ENCODE assay signal across 8 cellular contexts in genomic region chr12:89469361-89469760, GRCh38. TPM values are rescaled to one million over a fixed set of nuclear protein-coding genes. Genes with fewer than 3 reads are reported as not detected.
DNase-seq lines count a peak whose midpoint lies in the region; ATAC-seq and TF ChIP-seq lines count a peak whose summit lies in the region.

No MANE protein-coding gene starts in this region.

- no peaks in the 10 kb centered on the region for H3K9me3 Mint-ChIP-seq in activated CD8-positive, alpha-beta T cell treated with anti-CD3 and anti-CD28 coated beads for 36 hours
- no peaks in the 10 kb centered on the region for H3K9me3 Mint-ChIP-seq in natural killer cell treated with Interleukin-12 subunit alpha and Interleukin-12 subunit beta and Interleukin-15 and Interleukin-18, amount 100 ng/mL, for 72 hours

- peak overlapping the region; percentile 62 for H3K4me3 Mint-ChIP-seq in activated CD8-positive, alpha-beta T cell treated with anti-CD3 and anti-CD28 coated beads for 36 hours
- H3K4me3 Mint-ChIP-seq in natural killer cell treated with Interleukin-12 subunit alpha and Interleukin-12 subunit beta and Interleukin-15 and Interleukin-18, amount 100 ng/mL, for 72 hours, result peak overlapping the region; percentile 78

- peaks cover 62% of the 10 kb centered on the region for H3K4me1 Mint-ChIP-seq in activated CD8-positive, alpha-beta T cell treated with anti-CD3 and anti-CD28 coated beads for 36 hours (ENCODE audit: low read depth)
- peaks cover 49 to 68% of the 10 kb centered on the region in 2 donors for H3K4me1 Mint-ChIP-seq in natural killer cell treated with Interleukin-12 subunit alpha and Interleukin-12 subunit beta and Interleukin-15 and Interleukin-18, amount 100 ng/mL, for 72 hours (ENCODE audit: low read depth in 2 of 2)

- TF ChIP-seq CTCF in activated CD8-positive, alpha-beta T cell treated with anti-CD3 and anti-CD28 coated beads for 36 hours (IDR thresholded peaks at IDR 0.05), result no peak

- peak; percentile 39 for ATAC-seq in HG02943 (IDR thresholded peaks at IDR 0.05; ENCODE audit: low read depth, unreplicated experiment)
- ATAC-seq in activated CD8-positive, alpha-beta T cell treated with anti-CD3 and anti-CD28 coated beads for 36 hours, result peak; percentile 41
- ATAC-seq in natural killer cell treated with Interleukin-12 subunit alpha and Interleukin-12 subunit beta and Interleukin-15 and Interleukin-18, amount 100 ng/mL, for 72 hours, result peak; percentile 76 to 85

- POLR2A ChIA-PET in activated CD8-positive, alpha-beta T cell treated with anti-CD3 and anti-CD28 coated beads for 36 hours (lab: Charles Lee), result interaction anchor here (1.4 to 2.5 kb wide), 2 partner anchors 55 to 430 kb away, joined by 4 to 20 read pairs; partner anchors contain the start of gene GALNT4

- DNase-seq in NK-92 treated with Interleukin-12 subunit alpha and Interleukin-12 subunit beta, amount 100 ng/mL, for 24 hours (lab: John Stamatoyannopoulos, UW), result peak; percentile 6
- no peak for DNase-seq in NK-92 (lab: John Stamatoyannopoulos, UW; ENCODE audit: unreplicated experiment)
- peak; percentile 35 for DNase-seq in activated CD8-positive, alpha-beta T cell treated with anti-CD3 and anti-CD28 coated beads for 36 hours
- DNase-seq in natural killer cell treated with Interleukin-12 subunit alpha and Interleukin-12 subunit beta and Interleukin-15 and Interleukin-18, amount 100 ng/mL, for 72 hours (ENCODE audit: low spot score), result peak; percentile 64
- DNase-seq in cortex of kidney (lab: John Stamatoyannopoulos, UW), result no peak
- DNase-seq in SKM-1 treated with dmso at 0.1 percent for 144 hours (lab: John Stamatoyannopoulos, UW; ENCODE audit: unreplicated experiment), result no peak
- DNase-seq in NCI-H2107 (lab: John Stamatoyannopoulos, UW), result no peak

- no peaks in the 10 kb centered on the region for H3K27me3 Mint-ChIP-seq in activated CD8-positive, alpha-beta T cell treated with anti-CD3 and anti-CD28 coated beads for 36 hours
- H3K27me3 Mint-ChIP-seq in natural killer cell treated with Interleukin-12 subunit alpha and Interleukin-12 subunit beta and Interleukin-15 and Interleukin-18, amount 100 ng/mL, for 72 hours, result no peaks in the 10 kb centered on the region

- intact Hi-C loops in activated CD8-positive, alpha-beta T cell treated with anti-CD3 and anti-CD28 coated beads for 36 hours (cut with micrococcal nuclease), result loop anchor here (2.0 to 10.0 kb wide), 5 partner anchors 55 to 427 kb away; partner anchors contain the start of gene GALNT4

- peak overlapping the region; percentile 86 for H3K27ac Mint-ChIP-seq in activated CD8-positive, alpha-beta T cell treated with anti-CD3 and anti-CD28 coated beads for 36 hours
- H3K27ac Mint-ChIP-seq in natural killer cell treated with Interleukin-12 subunit alpha and Interleukin-12 subunit beta and Interleukin-15 and Interleukin-18, amount 100 ng/mL, for 72 hours, result peak overlapping the region; percentile 80 to 82

- CTCF ChIA-PET in activated CD8-positive, alpha-beta T cell treated with anti-CD3 and anti-CD28 coated beads for 36 hours (lab: Charles Lee), result interaction anchor here (1.2 to 6.3 kb wide), 8 partner anchors 9 to 458 kb away, joined by 3 to 80 read pairs (median 8); partner anchors contain the start of genes GALNT4 and POC1B

- peaks cover 18% of the 10 kb centered on the region for H3K36me3 Mint-ChIP-seq in activated CD8-positive, alpha-beta T cell treated with anti-CD3 and anti-CD28 coated beads for 36 hours (ENCODE audit: low read depth)
- H3K36me3 Mint-ChIP-seq in natural killer cell treated with Interleukin-12 subunit alpha and Interleukin-12 subunit beta and Interleukin-15 and Interleukin-18, amount 100 ng/mL, for 72 hours, result no peaks in the 10 kb centered on the region

RNA-seq across cellular contexts. Expression of gene GALNT4, which starts 55.2 kb away (rescaled TPM):
- 1 to 10 TPM; 5.9 to 6.4 TPM for total RNA-seq in activated CD8-positive, alpha-beta T cell treated with anti-CD3 and anti-CD28 coated beads for 36 hours
- total RNA-seq in natural killer cell treated with Interleukin-12 subunit alpha and Interleukin-12 subunit beta and Interleukin-15 and Interleukin-18, amount 100 ng/mL, for 72 hours, result 10 to 100 TPM; 34.9 TPM

RNA-seq across cellular contexts. Expression of gene POC1B, which starts 56.5 kb away (rescaled TPM):
- total RNA-seq in activated CD8-positive, alpha-beta T cell treated with anti-CD3 and anti-CD28 coated beads for 36 hours, result 10 to 100 TPM; 31.9 to 34.8 TPM
- total RNA-seq in natural killer cell treated with Interleukin-12 subunit alpha and Interleukin-12 subunit beta and Interleukin-15 and Interleukin-18, amount 100 ng/mL, for 72 hours, result 10 to 100 TPM; 61.3 to 76.3 TPM

Comparison
In these comparisons a context has a peak if more than half of its experiments do, and no peak if none do; other contexts are left out.
1. DNase-seq: peak in NK-92 treated with Interleukin-12 subunit alpha and Interleukin-12 subunit beta, amount 100 ng/mL, for 24 hours (single experiment), activated CD8-positive, alpha-beta T cell treated with anti-CD3 and anti-CD28 coated beads for 36 hours (single experiment) and natural killer cell treated with Interleukin-12 subunit alpha and Interleukin-12 subunit beta and Interleukin-15 and Interleukin-18, amount 100 ng/mL, for 72 hours (single experiment); none in NK-92 (single experiment), cortex of kidney (single experiment), SKM-1 treated with dmso at 0.1 percent for 144 hours (single experiment) and NCI-H2107 (single experiment).
2. RNA of gene GALNT4, which starts 55.2 kb away (total RNA-seq): 34.9 TPM in natural killer cell treated with Interleukin-12 subunit alpha and Interleukin-12 subunit beta and Interleukin-15 and Interleukin-18, amount 100 ng/mL, for 72 hours; 5.9 to 6.4 TPM in activated CD8-positive, alpha-beta T cell treated with anti-CD3 and anti-CD28 coated beads for 36 hours; every median in the first group is over 4 times any median in the second.
3. Peak in every context shown above with its lines, with median percentiles within 50 percentile points of each other: ATAC-seq.